ENCODE assay signal across 8 cellular contexts in genomic region chr2:134120718-134121630, GRCh38.
DNase-seq lines count a peak whose midpoint lies in the region; ATAC-seq and TF ChIP-seq lines count a peak whose summit lies in the region.

No MANE protein-coding gene starts in this region.

- ATAC-seq in GM18873 (IDR thresholded peaks at IDR 0.05; ENCODE audit: low FRiP score, unreplicated experiment), result peak; percentile 38
- ATAC-seq in HG03135 (IDR thresholded peaks at IDR 0.05; ENCODE audit: unreplicated experiment), result peak; percentile 48

- peaks cover 26% of the 10 kb centered on the region for H3K4me1 Mint-ChIP-seq in neural crest cell

- no peaks in the 10 kb centered on the region for H3K36me3 ChIP-seq in suprapubic skin

- H3K27me3 ChIP-seq in suprapubic skin, result no peaks in the 10 kb centered on the region

- TF ChIP-seq POLR2A in suprapubic skin (IDR thresholded peaks at IDR 0.05), result no peak

- DNase-seq in AG08396 (ENCODE audit: low spot score) (peak; percentile 87), OCI-M1 (lab: John Stamatoyannopoulos, UW) (peak; percentile 33), fibroblast of the aortic adventitia (ENCODE audit: low read depth) (peak; percentile 65), neural crest cell (ENCODE audit: low read depth, low spot score) (peak; percentile 36), suprapubic skin (ENCODE audit: low spot score in 2 of 2) (peak; percentile 69 to 85)
- DNase-seq in activated T-helper 9 cell treated with anti-CD3 and anti-CD28 coated beads, Interleukin-2, amount 50 U/mL, for 16 hours (ENCODE audit: low read depth), result peak; percentile 60

- under 1% methylated on average over 33 of the region's 86 CpGs for WGBS in suprapubic skin

- H3K4me3 Mint-ChIP-seq in neural crest cell, result peak overlapping the region; percentile 93

- H3K27ac Mint-ChIP-seq in neural crest cell (ENCODE audit: unreplicated experiment), result no peak overlapping the region

- no peak for TF ChIP-seq EP300 in suprapubic skin (IDR thresholded peaks at IDR 0.05)

- peaks cover 56% of the 10 kb centered on the region for H3K4me1 ChIP-seq in suprapubic skin

- H3K4me3 ChIP-seq in fibroblast of the aortic adventitia (ENCODE audit: low read depth, low read length) (peak overlapping the region; percentile 75), suprapubic skin (peak overlapping the region; percentile 98)

- no peaks in the 10 kb centered on the region for H3K9me3 Mint-ChIP-seq in neural crest cell

- TF ChIP-seq CTCF in fibroblast of the aortic adventitia (IDR thresholded peaks at IDR 0.05; ENCODE audit: insufficient read depth, low read length) (no peak), neural crest cell (conservative IDR thresholded peaks at IDR 0.05) (no peak), suprapubic skin (IDR thresholded peaks at IDR 0.05) (no peak)

- peak overlapping the region; percentile 91 for H3K27ac ChIP-seq in suprapubic skin

- H3K27me3 Mint-ChIP-seq in neural crest cell (ENCODE audit: low read depth), result peaks cover 23% of the 10 kb centered on the region

- no peaks in the 10 kb centered on the region for H3K36me3 Mint-ChIP-seq in neural crest cell (ENCODE audit: low read depth)

- no peaks in the 10 kb centered on the region for H3K9me3 ChIP-seq in suprapubic skin

Comparison
In these comparisons a context has a peak if more than half of its experiments do, and no peak if none do; other contexts are left out.
1. Peak in every context shown above with its lines: DNase-seq, ATAC-seq, H3K4me3 ChIP-seq and H3K27ac ChIP-seq.
2. DNase-seq: peak in every context shown above with its lines; median percentile 87 in AG08396; 77 in suprapubic skin; 65 in fibroblast of the aortic adventitia; 60 in activated T-helper 9 cell treated with anti-CD3 and anti-CD28 coated beads, Interleukin-2, amount 50 U/mL, for 16 hours; 36 in neural crest cell; 33 in OCI-M1.